Comparison of ENCODE assay signal across 12 cellular contexts in the genomic region with DNA sequence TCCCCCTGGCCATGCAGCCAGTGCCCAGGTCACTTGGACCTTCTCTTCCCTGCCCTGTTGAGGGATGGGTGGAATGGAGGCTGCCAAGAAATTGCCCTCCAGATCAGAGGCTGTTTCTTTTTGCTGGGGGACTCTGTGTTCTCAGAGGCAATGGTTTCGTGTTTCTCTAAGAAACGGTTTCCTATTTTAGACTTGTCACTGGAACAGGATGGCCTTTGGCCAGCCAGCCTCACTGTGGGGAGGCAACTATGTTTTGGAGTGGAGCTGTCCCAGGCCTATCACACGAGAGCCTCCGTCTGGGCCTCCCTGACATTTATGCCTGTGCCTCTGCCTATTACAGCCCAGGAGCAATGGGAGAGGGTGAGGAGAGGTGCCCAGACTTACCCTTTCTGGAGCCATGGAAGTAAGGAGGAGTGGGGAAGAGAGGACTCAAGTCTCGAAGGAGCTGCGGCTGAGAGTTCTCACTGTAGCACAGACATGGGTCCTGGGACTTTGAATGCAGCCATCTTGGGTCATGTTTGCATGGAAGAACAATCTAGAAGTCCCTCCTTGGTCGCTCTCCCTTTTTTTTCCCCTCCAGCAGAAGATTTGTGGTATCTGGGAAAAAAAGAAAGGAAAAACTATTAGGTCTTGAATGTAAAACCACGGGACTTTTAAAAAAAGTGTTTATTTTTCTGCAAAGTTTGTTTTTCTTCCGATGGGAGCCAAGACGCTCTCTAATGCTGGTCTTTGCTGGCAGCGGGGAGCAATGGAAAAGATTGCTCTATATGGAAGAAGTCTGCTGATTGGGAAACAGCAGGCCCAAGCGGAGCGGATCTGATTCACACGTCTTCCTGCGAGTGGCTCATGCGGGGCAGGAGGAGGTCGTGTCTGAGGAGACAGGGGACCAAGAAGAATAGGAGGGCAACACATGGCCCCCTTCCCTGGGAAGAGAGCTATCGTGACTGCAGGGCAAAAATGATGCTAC.
DNase-seq lines count a peak whose midpoint lies in the region; ATAC-seq and TF ChIP-seq lines count a peak whose summit lies in the region.
"Had no signal": no experiment of that assay in that cellular context is flagged by ENCODE, and none has a peak within 500 bp of the region (broad histone marks: within the 10 kb centered on the region; RNA-seq: fewer than 3 reads in every experiment).

No MANE protein-coding gene starts in this region.

- no peak for TF ChIP-seq CTCF in cardiac fibroblast (IDR thresholded peaks at IDR 0.05; ENCODE audit: low read depth, low read length)
- no peak for TF ChIP-seq CTCF in uterus (IDR thresholded peaks at IDR 0.05)

- no peaks in the 10 kb centered on the region for H3K9me3 ChIP-seq in uterus

- TF ChIP-seq POLR2A in uterus (IDR thresholded peaks at IDR 0.05) = no peak

- no peaks in the 10 kb centered on the region for H3K36me3 ChIP-seq in uterus

- DNase-seq in cardiac fibroblast (ENCODE audit: low read depth in 2 of 2) = peak; percentile 48 to 76
- peak in 26 of 42 donors; percentile 2 to 59 (median 25) for DNase-seq in head of caudate nucleus
- peak; percentile 34 for DNase-seq in non-pigmented ciliary epithelial cell (ENCODE audit: low read depth)
- peak in 1 of 2 donors; percentile 34 for DNase-seq in uterus
- DNase-seq in SIG-M5 treated with dmso at 0.1 percent for 504 hours (lab: John Stamatoyannopoulos, UW; ENCODE audit: unreplicated experiment) = no peak
- DNase-seq: activated CD4-positive, alpha-beta T cell treated with anti-CD3 and anti-CD28 coated beads, Interleukin-2, amount 10 ng/mL, durations not matched to agents 7 days and 5 days; KBM-7; NCI-H2029; stimulated activated CD4-positive, alpha-beta T cell treated with anti-CD3 and anti-CD28 coated beads, Interleukin-12 subunit alpha, Interleukin-12 subunit beta, amount 100 ng/mL, for 4 hours; T-helper 1 cell had no signal

- no peaks in the 10 kb centered on the region for H3K4me1 ChIP-seq in uterus

- ATAC-seq in GM18517 (IDR thresholded peaks at IDR 0.05; ENCODE audit: unreplicated experiment) = no peak
- ATAC-seq in HG03442 (IDR thresholded peaks at IDR 0.05; ENCODE audit: unreplicated experiment) = no peak

- H3K27me3 ChIP-seq in uterus = no peaks in the 10 kb centered on the region

- H3K27ac ChIP-seq in uterus = peak overlapping the region; percentile 30 to 49

- H3K4me3 ChIP-seq in cardiac fibroblast (replicated peaks in 1 of 2; ENCODE audit: low read depth in 2 of 2, low read length in 2 of 2) (no peak overlapping the region), uterus (no peak overlapping the region)

- intact Hi-C loops in head of caudate nucleus (cut with DNase I) (no loop called here), uterus (cut with DNase I; ENCODE audit: low total_unique reads) (no loop called here)
